ENCODE assay signal across 15 cellular contexts in genomic region chr5:132009706-132010405, GRCh38. TPM values are rescaled to one million over a fixed set of nuclear protein-coding genes. Genes with fewer than 3 reads are reported as not detected.
DNase-seq lines count a peak whose midpoint lies in the region; ATAC-seq, FAIRE-seq and TF ChIP-seq lines count a peak whose summit lies in the region.
"Had no signal": no experiment of that assay in that cellular context is flagged by ENCODE, and none has a peak within 500 bp of the region (broad histone marks: within the 10 kb centered on the region; RNA-seq: fewer than 3 reads in every experiment).

No MANE protein-coding gene starts in this region.

- H3K27me3 ChIP-seq in RWPE2 (ENCODE audit: insufficient read depth, poor library complexity, severe bottlenecking) (peaks cover 8% of the 10 kb centered on the region), H1 (replicated peaks in 1 of 4; ENCODE audit: control insufficient read depth in 3 of 4, extremely low read depth in 1 of 4, insufficient read depth in 3 of 4, low read length in 3 of 4) (peaks cover 5 to 23% (median 18%) of the 10 kb centered on the region in 4 experiments), parathyroid adenoma (ENCODE audit: control insufficient read depth, insufficient read depth, low read length) (no peaks in the 10 kb centered on the region)

- H3K27ac ChIP-seq in RWPE2 (ENCODE audit: poor library complexity, severe bottlenecking): no peak overlapping the region
- no peak overlapping the region for H3K27ac ChIP-seq in H1 (ENCODE audit: low read depth, low read length)
- no peak overlapping the region for H3K27ac ChIP-seq in parathyroid adenoma
- H3K27ac ChIP-seq: thoracic aorta had no signal

- WGBS in H1 (ENCODE audit: extremely low coverage in 1 of 2, insufficient coverage in 1 of 2, insufficient read length in 1 of 2, insufficient replicate concordance in 2 of 2, low coverage in 1 of 2, low lambda C conversion rate in 2 of 2, missing lambda C conversion rate in 1 of 2), 2 experiments: 79% methylated on average over 3 of the region's 3 CpGs; no CpG with 5 or more reads in 1 of the 2 experiments

- H3K79me1 ChIP-seq in H1 (ENCODE audit: low read depth, low read length): no peaks in the 10 kb centered on the region; the same call in 1 of the 2 replicates

- H3K23me2 ChIP-seq in H1 (ENCODE audit: low read depth, low read length): peaks cover 11% of the 10 kb centered on the region; the same call in 1 of the 2 replicates

- H3K4me3 ChIP-seq in RWPE2 (ENCODE audit: severe bottlenecking): no peak overlapping the region
- H3K4me3 ChIP-seq in H1 (ENCODE audit: extremely low read depth in 1 of 4, insufficient read depth in 2 of 4, low read depth in 3 of 4, low read length in 4 of 4): peak overlapping the region in 1 of 4 experiments; percentile 67; a peak in 3 of 8 replicates
- H3K4me3 ChIP-seq in parathyroid adenoma (ENCODE audit: low read depth, low read length): no peak overlapping the region
- H3K4me3 ChIP-seq: thoracic aorta had no signal

- no peak overlapping the region for H2AK5ac ChIP-seq in H1 (ENCODE audit: low read depth, low read length)

- H4K20me1 ChIP-seq in H1 (replicated peaks in 1 of 2; ENCODE audit: control insufficient read depth in 1 of 2, insufficient read depth in 2 of 2, low read length in 2 of 2): peaks cover 4 to 11% of the 10 kb centered on the region in 2 experiments

- DNase-seq in activated T-cell treated with anti-CD3 and anti-CD28 coated beads, Interleukin-2, amount 50 U/mL, for 1 hour: peak; percentile 13
- no peak for DNase-seq in activated T-cell treated with anti-CD3 and anti-CD28 coated beads for 4 hours
- DNase-seq in RWPE2 (ENCODE audit: low spot score): peak; percentile 47
- DNase-seq in H1 (ENCODE audit: low read depth in 1 of 2, low spot score in 2 of 2): no peak
- no peak for DNase-seq in LoVo (ENCODE audit: low spot score)
- no peak for DNase-seq in GM19240 (ENCODE audit: insufficient read length, low spot score)
- DNase-seq: effector CD4-positive, alpha-beta T cell had no signal

- no peak overlapping the region for H3K23ac ChIP-seq in H1 (ENCODE audit: insufficient read length)

- TF ChIP-seq CTCF in RWPE2 (IDR thresholded peaks at IDR 0.05; ENCODE audit: poor library complexity, severe bottlenecking) (no peak), H1 (IDR thresholded peaks at IDR 0.05; ENCODE audit: control extremely low read depth in 1 of 3, insufficient read depth in 1 of 3, low read depth in 1 of 3, low read length in 3 of 3) (no peak), parathyroid adenoma (IDR thresholded peaks at IDR 0.05) (no peak)

- H4K5ac ChIP-seq in H1 (ENCODE audit: insufficient read length, low read depth, low read length): no peak overlapping the region

- TF ChIP-seq EP300 in H1 (IDR thresholded peaks at IDR 0.05; ENCODE audit: borderline replicate concordance in 1 of 2, low read depth in 2 of 2, low read length in 2 of 2): no peak

- H2BK5ac ChIP-seq in H1 (ENCODE audit: low read depth, low read length): no peak overlapping the region; the same call in 1 of the 2 replicates

- H2BK15ac ChIP-seq in H1 (ENCODE audit: low read length): no peak overlapping the region

- H3K79me2 ChIP-seq in H1 (ENCODE audit: control insufficient read depth in 1 of 2, insufficient read depth in 2 of 2, low read length in 2 of 2) (no peaks in the 10 kb centered on the region), parathyroid adenoma (peaks cover 18% of the 10 kb centered on the region)

- H4K91ac ChIP-seq in H1 (replicated peaks; ENCODE audit: insufficient read length, low read length): no peak overlapping the region

- FAIRE-seq in H1 (lab: Jason Lieb, UNC): no peak
- FAIRE-seq: GM18507 had no signal

- no peak for ATAC-seq in RWPE2 (ENCODE audit: low read depth)
- ATAC-seq in GM21526 (IDR thresholded peaks at IDR 0.05; ENCODE audit: low FRiP score, unreplicated experiment): no peak
- ATAC-seq: Panc1 had no signal

- no peak for TF ChIP-seq POLR2A in H1 (IDR thresholded peaks at IDR 0.05; ENCODE audit: control extremely low read depth in 1 of 2, low read depth in 2 of 2, low read length in 2 of 2)

- no peak overlapping the region for H2BK120ac ChIP-seq in H1 (replicated peaks; ENCODE audit: low read depth, low read length)

- H3K9ac ChIP-seq in H1 (replicated peaks in 1 of 4; ENCODE audit: extremely low read depth in 1 of 4, low read depth in 3 of 4, low read length in 3 of 4): no peak overlapping the region
- no peak overlapping the region for H3K9ac ChIP-seq in parathyroid adenoma

- no peak overlapping the region for H4K8ac ChIP-seq in H1 (ENCODE audit: extremely low read depth, insufficient read depth, low read length)

- H2BK20ac ChIP-seq in H1 (ENCODE audit: low read length): no peak overlapping the region

- H3K36me3 ChIP-seq in RWPE2 (ENCODE audit: low read depth) (no peaks in the 10 kb centered on the region), H1 (ENCODE audit: control insufficient read depth in 2 of 4, insufficient read depth in 4 of 4, low read length in 3 of 4) (no peaks in the 10 kb centered on the region), parathyroid adenoma (ENCODE audit: control insufficient read depth, insufficient read depth, low read length) (no peaks in the 10 kb centered on the region)
- H3K36me3 ChIP-seq: thoracic aorta had no signal

- H3K9me3 ChIP-seq in RWPE2 (ENCODE audit: severe bottlenecking) (no peaks in the 10 kb centered on the region), H1 (ENCODE audit: insufficient read depth in 2 of 2, low read depth in 1 of 2, low read length in 1 of 2) (no peaks in the 10 kb centered on the region), parathyroid adenoma (ENCODE audit: control insufficient read depth, low read length) (no peaks in the 10 kb centered on the region)
- H3K9me3 ChIP-seq: Caco-2, thoracic aorta had no signal

- CTCF ChIA-PET in H1 (lab: Charles Lee; ENCODE audit: partially characterized antibody): interaction anchor here (0.6 to 7.2 kb wide), 16 partner anchors 10 to 592 kb away, joined by 3 to 157 read pairs (median 4); partner anchors contain the start of gene FNIP1

- H3K4me2 ChIP-seq in H1 (ENCODE audit: insufficient read depth in 1 of 2, low read depth in 2 of 2, low read length in 2 of 2) (peak overlapping the region; percentile 89 to 99; a peak in 3 of 4 replicates), parathyroid adenoma (ENCODE audit: low read length) (no peak overlapping the region)

- H2BK12ac ChIP-seq in H1 (ENCODE audit: low read depth, low read length): peak overlapping the region; percentile 32; the same call in 1 of the 2 replicates

- no peak overlapping the region for H3K56ac ChIP-seq in H1 (replicated peaks; ENCODE audit: insufficient read length, low read depth, low read length)

- H3K14ac ChIP-seq in H1 (ENCODE audit: insufficient read length): no peak overlapping the region

- no peak overlapping the region for H2AFZ ChIP-seq in H1 (ENCODE audit: low read length)
- peak overlapping the region; percentile 95 for H2AFZ ChIP-seq in parathyroid adenoma

- H3K18ac ChIP-seq in H1 (ENCODE audit: extremely low read depth, low read length): no peak overlapping the region

- POLR2A ChIA-PET in H1 (lab: Charles Lee; ENCODE audit: partially characterized antibody): interaction anchor here (1.0 to 1.1 kb wide), 2 partner anchors 10 to 213 kb away, joined by 3 to 4 read pairs; partner anchors contain the start of gene FNIP1

- TF ChIP-seq RAD21 in H1 (IDR thresholded peaks at IDR 0.05 in 1 of 2, conservative IDR thresholded peaks at IDR 0.05 in 1 of 2; ENCODE audit: low read depth in 2 of 2, low read length in 2 of 2): no peak

- H3K4me1 ChIP-seq in RWPE2 (ENCODE audit: insufficient read depth, poor library complexity, severe bottlenecking) (no peaks in the 10 kb centered on the region), H1 (replicated peaks in 1 of 4; ENCODE audit: control insufficient read depth in 3 of 4, insufficient read depth in 4 of 4, low read length in 3 of 4) (peaks cover 0 to 20% (median 7%) of the 10 kb centered on the region in 4 experiments; a peak in 6 of 7 replicates), parathyroid adenoma (peaks cover 20% of the 10 kb centered on the region)
- H3K4me1 ChIP-seq: Caco-2 had no signal

- no peak overlapping the region for H3K4ac ChIP-seq in H1 (replicated peaks; ENCODE audit: insufficient read length, low read depth, low read length)

TF ChIP-seq in H1, 55 proteins besides CTCF, POLR2A, EP300 and RAD21 (continues in another document):
- TF ChIP-seq SAP30 (IDR thresholded peaks at IDR 0.05; ENCODE audit: insufficient read depth, insufficient replicate concordance, low read length) (no peak), SP1 (IDR thresholded peaks at IDR 0.05; ENCODE audit: low read depth, low read length) (no peak), BRCA1 (IDR thresholded peaks at IDR 0.05; ENCODE audit: low read depth, low read length) (no peak), YY1 (IDR thresholded peaks at IDR 0.05; ENCODE audit: low read depth, low read length) (no peak), SP2 (IDR thresholded peaks at IDR 0.05; ENCODE audit: low read length) (no peak), SIN3A (conservative IDR thresholded peaks at IDR 0.05 in 1 of 2, IDR thresholded peaks at IDR 0.05 in 1 of 2; ENCODE audit: low read depth in 1 of 2, low read length in 2 of 2) (no peak), JUND (IDR thresholded peaks at IDR 0.05; ENCODE audit: low read length) (no peak), TBP (IDR thresholded peaks at IDR 0.05; ENCODE audit: low read depth, low read length) (no peak), NANOG (IDR thresholded peaks at IDR 0.05; ENCODE audit: insufficient read depth, low read depth, low read length, poor library complexity, severe bottlenecking) (no peak)

RNA-seq across cellular contexts. Expression of gene ACSL6, which starts 1.6 kb away (rescaled TPM):
- 2.4 and 3.8 TPM in 2 replicates for total RNA-seq in H1 (2021; fragmentation: NEBNext Ultra II Directional; extraction: Animal tissue kit (Norgen Biotek cat#: 25700))
- polyA plus RNA-seq in H1 (2011; rRNA removed): 2.3 and 3.4 TPM in 2 replicates
- polyA plus RNA-seq in H1 (2011; cell fraction: cytosol; rRNA removed): 1.8 TPM
- polyA plus RNA-seq in H1 (2011; cell fraction: nucleus; rRNA removed): 11.2 TPM
- polyA plus RNA-seq in H1 (2012, experiment 1 of 2): 2.1 to 4.6 TPM (median 2.9 TPM) in 4 replicates
- 0.52 TPM for polyA plus RNA-seq in H1 (2012, experiment 2 of 2)
- polyA plus RNA-seq in H1 (2013, experiment 1 of 2): 2.4 TPM
- 2.1 TPM for polyA plus RNA-seq in H1 (2013, experiment 2 of 2)
- polyA minus RNA-seq in H1 (2011; rRNA and poly(A)+ RNA removed): 3.9 and 9.3 TPM in 2 replicates
- not detected for polyA minus RNA-seq in H1 (2011; cell fraction: cytosol; rRNA and poly(A)+ RNA removed)
- polyA minus RNA-seq in H1 (2011; cell fraction: nucleus; rRNA and poly(A)+ RNA removed): 4.6 TPM

RNA-seq across cellular contexts. Expression of gene IL3, which starts 50.6 kb away (rescaled TPM):
- not detected in 2 replicates for total RNA-seq in H1 (2021; fragmentation: NEBNext Ultra II Directional; extraction: Animal tissue kit (Norgen Biotek cat#: 25700))
- not detected in 2 replicates for polyA plus RNA-seq in H1 (2011; rRNA removed)
- not detected for polyA plus RNA-seq in H1 (2011; cell fraction: cytosol; rRNA removed)
- not detected for polyA plus RNA-seq in H1 (2011; cell fraction: nucleus; rRNA removed)
- polyA plus RNA-seq in H1 (2012, experiment 1 of 2): not detected in 4 replicates
- not detected for polyA plus RNA-seq in H1 (2012, experiment 2 of 2)
- not detected for polyA plus RNA-seq in H1 (2013, experiment 1 of 2)
- not detected for polyA plus RNA-seq in H1 (2013, experiment 2 of 2)
- polyA minus RNA-seq in H1 (2011; rRNA and poly(A)+ RNA removed): not detected in 2 replicates
- polyA minus RNA-seq in H1 (2011; cell fraction: cytosol; rRNA and poly(A)+ RNA removed): not detected
- polyA minus RNA-seq in H1 (2011; cell fraction: nucleus; rRNA and poly(A)+ RNA removed): not detected
- total RNA-seq: Caco-2, fibroblast of villous mesenchyme, NCI-H460, thoracic aorta had no signal

Comparison
In these comparisons a context has a peak if more than half of its experiments do, and no peak if none do; other contexts are left out.
1. DNase-seq: peak in activated T-cell treated with anti-CD3 and anti-CD28 coated beads, Interleukin-2, amount 50 U/mL, for 1 hour (single experiment) and RWPE2 (single experiment); none in activated T-cell treated with anti-CD3 and anti-CD28 coated beads for 4 hours (single experiment), H1 (0 of 2), LoVo (single experiment) and GM19240 (single experiment).